Comparison of ENCODE assay signal across 8 cellular contexts in genomic region chr6:34393191-34393967, GRCh38. TPM values are rescaled to one million over a fixed set of nuclear protein-coding genes. Genes with fewer than 3 reads are reported as not detected.
A peak's percentile ranks its signal among the peaks of the same experiment; 100 is the strongest.
DNase-seq lines count a peak whose midpoint lies in the region; ATAC-seq and TF ChIP-seq lines count a peak whose summit lies in the region.

No MANE protein-coding gene starts in this region.

- peak overlapping the region; percentile 68 to 96 (median 95) for H3K4me3 Mint-ChIP-seq in nephron

- H3K27me3 ChIP-seq in duodenal mucosa (ENCODE audit: control insufficient read depth in 1 of 2, insufficient read depth in 2 of 2, low read length in 2 of 2), result no peaks in the 10 kb centered on the region

- peaks cover 12% of the 10 kb centered on the region for H3K36me3 Mint-ChIP-seq in nephron (ENCODE audit: low read depth)

- peak overlapping the region in 2 of 3 experiments; percentile 81 to 95 for H3K27ac Mint-ChIP-seq in nephron

- peaks cover 13 to 19% of the 10 kb centered on the region in 2 donors for H3K4me1 ChIP-seq in duodenal mucosa (ENCODE audit: control insufficient read depth in 1 of 2, insufficient read depth in 2 of 2, low read length in 2 of 2)

- no peak for ATAC-seq in GM18867 (IDR thresholded peaks at IDR 0.05; ENCODE audit: unreplicated experiment)
- no peak for ATAC-seq in GM18861 (IDR thresholded peaks at IDR 0.05; ENCODE audit: unreplicated experiment)

- peak overlapping the region; percentile 35 to 63 for H3K9ac ChIP-seq in duodenal mucosa (ENCODE audit: low read depth in 1 of 2, low read length in 2 of 2)

- H3K9me3 Mint-ChIP-seq in nephron, result peaks cover 12% of the 10 kb centered on the region

- no peak overlapping the region for H3K27ac ChIP-seq in duodenal mucosa (ENCODE audit: low read depth, low read length)

- H3K27me3 Mint-ChIP-seq in nephron (ENCODE audit: low read depth), result peaks cover 3% of the 10 kb centered on the region

- peak; percentile 77 to 86 for DNase-seq in NOMO-1 (lab: John Stamatoyannopoulos, UW; ENCODE audit: unreplicated experiment in 2 of 2)
- DNase-seq in mucosa of gallbladder (ENCODE audit: low spot score), result no peak
- no peak for DNase-seq in NCI-H2196 (lab: John Stamatoyannopoulos, UW; ENCODE audit: unreplicated experiment)

- H3K36me3 ChIP-seq in duodenal mucosa (ENCODE audit: control insufficient read depth in 1 of 2, insufficient read depth in 2 of 2, low read length in 2 of 2), result no peaks in the 10 kb centered on the region

- H3K9me3 ChIP-seq in duodenal mucosa (ENCODE audit: control insufficient read depth in 1 of 2, low read length in 2 of 2), result peaks cover 0 to 3% of the 10 kb centered on the region in 2 donors

- peaks cover 19% of the 10 kb centered on the region for H3K4me1 Mint-ChIP-seq in nephron

- H3K4me3 ChIP-seq in GM08714 (ENCODE audit: low read length) (peak overlapping the region; percentile 79), duodenal mucosa (ENCODE audit: low read depth in 1 of 2, low read length in 2 of 2) (peak overlapping the region; percentile 65 to 88)

- TF ChIP-seq CTCF in nephron (IDR thresholded peaks at IDR 0.05; ENCODE audit: unreplicated experiment in 3 of 3), result no peak

RNA-seq across cellular contexts. Expression of gene NUDT3, which starts 0.9 kb away (rescaled TPM):
- 30.7 TPM for total RNA-seq in mucosa of gallbladder

RNA-seq across cellular contexts. Expression of gene RPS10, which starts 32.5 kb away (rescaled TPM):
- 896 TPM for total RNA-seq in mucosa of gallbladder

Comparison
In these comparisons a context has a peak if more than half of its experiments do, and no peak if none do; other contexts are left out.
1. DNase-seq: peak in NOMO-1 (2 of 2); none in mucosa of gallbladder (single experiment) and NCI-H2196 (single experiment).